In genomic region chr12:93848453-93849120, GRCh38 we compare ENCODE assay signal across 8 cellular contexts.
DNase-seq lines count a peak whose midpoint lies in the region; ATAC-seq, FAIRE-seq and TF ChIP-seq lines count a peak whose summit lies in the region.
"Had no signal": no experiment of that assay in that cellular context is flagged by ENCODE, and none has a peak within 500 bp of the region (broad histone marks: within the 10 kb centered on the region; RNA-seq: fewer than 3 reads in every experiment).

No MANE protein-coding gene starts in this region.

- H2BK12ac ChIP-seq in H1 (ENCODE audit: low read depth, low read length): no peak overlapping the region

- CTCF ChIA-PET in H1 (lab: Charles Lee; ENCODE audit: partially characterized antibody): interaction anchor here (1.0 to 1.1 kb wide), 2 partner anchors 213 to 253 kb away, joined by 3 to 5 read pairs; no protein-coding TSS in a partner anchor

- TF ChIP-seq CTCF in OCI-LY3 (IDR thresholded peaks at IDR 0.05; ENCODE audit: low read depth, low read length): no peak
- no peak for TF ChIP-seq CTCF in H1 (IDR thresholded peaks at IDR 0.05; ENCODE audit: control extremely low read depth in 1 of 3, insufficient read depth in 1 of 3, low read depth in 1 of 3, low read length in 3 of 3)
- peak in 1 of 11 experiments; percentile 7 for TF ChIP-seq CTCF in spleen (IDR thresholded peaks at IDR 0.05 in 8 of 11, conservative IDR thresholded peaks at IDR 0.05 in 3 of 11)

- H2AK5ac ChIP-seq in H1 (ENCODE audit: low read depth, low read length): no peak overlapping the region

- H3K36me3 ChIP-seq in OCI-LY3 (replicated peaks; ENCODE audit: low read depth, low read length) (no peaks in the 10 kb centered on the region), H1 (ENCODE audit: control insufficient read depth in 2 of 4, insufficient read depth in 4 of 4, low read length in 3 of 4) (no peaks in the 10 kb centered on the region), spleen (peaks cover 0 to 7% (median 0%) of the 10 kb centered on the region in 6 donors)

- intact Hi-C loops in spleen (cut with DNase I; ENCODE audit: low total_unique reads): no loop called here

- no peak overlapping the region for H3K56ac ChIP-seq in H1 (replicated peaks; ENCODE audit: insufficient read length, low read depth, low read length)

- no peak overlapping the region for H4K5ac ChIP-seq in H1 (ENCODE audit: insufficient read length, low read depth, low read length)

- H3K9me3 ChIP-seq in OCI-LY3 (ENCODE audit: insufficient read depth, low read length) (no peaks in the 10 kb centered on the region), H1 (ENCODE audit: insufficient read depth in 2 of 2, low read depth in 1 of 2, low read length in 1 of 2) (no peaks in the 10 kb centered on the region), spleen (no peaks in the 10 kb centered on the region)

- H3K4me2 ChIP-seq in OCI-LY3 (ENCODE audit: low read length) (peak overlapping the region; percentile 11; the same call in 1 of the 2 replicates), H1 (ENCODE audit: insufficient read depth in 1 of 2, low read depth in 2 of 2, low read length in 2 of 2) (no peak overlapping the region)

- H2BK20ac ChIP-seq in H1 (ENCODE audit: low read length): no peak overlapping the region

- no peak overlapping the region for H3K4me3 ChIP-seq in OCI-LY3 (ENCODE audit: low read length)
- H3K4me3 ChIP-seq in H1 (ENCODE audit: extremely low read depth in 1 of 4, insufficient read depth in 2 of 4, low read depth in 3 of 4, low read length in 4 of 4): no peak overlapping the region
- H3K4me3 ChIP-seq in spleen: peak overlapping the region in 1 of 8 donors; percentile 29

- H3K79me2 ChIP-seq in OCI-LY3 (ENCODE audit: low read length): no peaks in the 10 kb centered on the region
- H3K79me2 ChIP-seq in H1 (ENCODE audit: control insufficient read depth in 1 of 2, insufficient read depth in 2 of 2, low read length in 2 of 2): no peaks in the 10 kb centered on the region

- H3K14ac ChIP-seq in H1 (ENCODE audit: insufficient read length): no peak overlapping the region

- H2BK5ac ChIP-seq in H1 (ENCODE audit: low read depth, low read length): no peak overlapping the region

- H2BK15ac ChIP-seq in H1 (ENCODE audit: low read length): no peak overlapping the region

- H4K20me1 ChIP-seq in OCI-LY3 (ENCODE audit: insufficient read depth, low read length) (no peaks in the 10 kb centered on the region), H1 (replicated peaks in 1 of 2; ENCODE audit: control insufficient read depth in 1 of 2, insufficient read depth in 2 of 2, low read length in 2 of 2) (no peaks in the 10 kb centered on the region)

- TF ChIP-seq RAD21 in H1 (IDR thresholded peaks at IDR 0.05 in 1 of 2, conservative IDR thresholded peaks at IDR 0.05 in 1 of 2; ENCODE audit: low read depth in 2 of 2, low read length in 2 of 2): no peak

- H3K27me3 ChIP-seq in OCI-LY3 (ENCODE audit: low read depth, low read length) (no peaks in the 10 kb centered on the region), H1 (replicated peaks in 1 of 4; ENCODE audit: control insufficient read depth in 3 of 4, extremely low read depth in 1 of 4, insufficient read depth in 3 of 4, low read length in 3 of 4) (no peaks in the 10 kb centered on the region), spleen (replicated peaks in 1 of 7) (no peaks in the 10 kb centered on the region)
- H3K27me3 ChIP-seq: foreskin keratinocyte had no signal

- no peaks in the 10 kb centered on the region for H3K79me1 ChIP-seq in H1 (ENCODE audit: low read depth, low read length)

- TF ChIP-seq EP300 in H1 (IDR thresholded peaks at IDR 0.05; ENCODE audit: borderline replicate concordance in 1 of 2, low read depth in 2 of 2, low read length in 2 of 2): no peak

- TF ChIP-seq POLR2A in H1 (IDR thresholded peaks at IDR 0.05; ENCODE audit: control extremely low read depth in 1 of 2, low read depth in 2 of 2, low read length in 2 of 2) (no peak), spleen (IDR thresholded peaks at IDR 0.05) (no peak)

- ATAC-seq in GM19438 (IDR thresholded peaks at IDR 0.05; ENCODE audit: low read depth, unreplicated experiment) (peak; percentile 34), GM21737 (IDR thresholded peaks at IDR 0.05; ENCODE audit: unreplicated experiment) (no peak)
- ATAC-seq: foreskin keratinocyte had no signal

- H4K8ac ChIP-seq in H1 (ENCODE audit: extremely low read depth, insufficient read depth, low read length): peak overlapping the region; percentile 35; the same call in 1 of the 2 replicates

- no peak overlapping the region for H3K9ac ChIP-seq in OCI-LY3 (ENCODE audit: low read length)
- H3K9ac ChIP-seq in H1 (replicated peaks in 1 of 4; ENCODE audit: extremely low read depth in 1 of 4, low read depth in 3 of 4, low read length in 3 of 4): no peak overlapping the region

- H3K4me1 ChIP-seq in OCI-LY3 (ENCODE audit: low read length): peaks cover 18% of the 10 kb centered on the region
- H3K4me1 ChIP-seq in H1 (replicated peaks in 1 of 4; ENCODE audit: control insufficient read depth in 3 of 4, insufficient read depth in 4 of 4, low read length in 3 of 4): peaks cover 0 to 2% (median under 1%) of the 10 kb centered on the region in 4 experiments; a peak in 2 of 7 replicates
- peaks cover 3 to 40% (median 19%) of the 10 kb centered on the region in 6 donors for H3K4me1 ChIP-seq in spleen
- H3K4me1 ChIP-seq: foreskin keratinocyte had no signal

- no peak overlapping the region for H3K27ac ChIP-seq in OCI-LY3 (ENCODE audit: low read length)
- H3K27ac ChIP-seq in H1 (ENCODE audit: low read depth, low read length): no peak overlapping the region
- H3K27ac ChIP-seq in spleen: peak overlapping the region in 7 of 8 donors; percentile 69 to 90 (median 82)
- H3K27ac ChIP-seq: foreskin keratinocyte had no signal

- POLR2A ChIA-PET in H1 (lab: Charles Lee; ENCODE audit: partially characterized antibody): no interaction called here

- H2AFZ ChIP-seq in OCI-LY3 (ENCODE audit: low read depth, low read length) (no peak overlapping the region), H1 (ENCODE audit: low read length) (no peak overlapping the region)

- H3K23me2 ChIP-seq in H1 (ENCODE audit: low read depth, low read length): no peaks in the 10 kb centered on the region

- H3K23ac ChIP-seq in H1 (ENCODE audit: insufficient read length): no peak overlapping the region

- no peak for FAIRE-seq in H1 (lab: Jason Lieb, UNC)

- no peak overlapping the region for H3K18ac ChIP-seq in H1 (ENCODE audit: extremely low read depth, low read length)

- DNase-seq in H1 (ENCODE audit: low read depth in 1 of 2, low spot score in 2 of 2) (no peak), spleen (peak; percentile 79), NCI-H1105 treated with DMSO at 0.1 percent for 48 hours (lab: John Stamatoyannopoulos, UW) (no peak), COR-L47 (lab: John Stamatoyannopoulos, UW) (no peak)
- DNase-seq: foreskin keratinocyte had no signal

- H2BK120ac ChIP-seq in H1 (replicated peaks; ENCODE audit: low read depth, low read length): no peak overlapping the region

- H3K4ac ChIP-seq in H1 (replicated peaks; ENCODE audit: insufficient read length, low read depth, low read length): no peak overlapping the region

- WGBS in H1 (ENCODE audit: extremely low coverage in 1 of 2, insufficient coverage in 1 of 2, insufficient read length in 1 of 2, insufficient replicate concordance in 2 of 2, low coverage in 1 of 2, low lambda C conversion rate in 2 of 2, missing lambda C conversion rate in 1 of 2), 2 experiments: 90% methylated on average over 12 of the region's 12 CpGs; no CpG with 5 or more reads in 1 of the 2 experiments
- WGBS in spleen, 5 donors: 30 to 42% (median 35%) methylated on average over 12 of the region's 12 CpGs

- H4K91ac ChIP-seq in H1 (replicated peaks; ENCODE audit: insufficient read length, low read length): no peak overlapping the region

TF ChIP-seq in H1, 55 proteins besides CTCF, POLR2A, EP300 and RAD21:
- no peak for TF ChIP-seq TBP (IDR thresholded peaks at IDR 0.05; ENCODE audit: low read depth, low read length)
- no peak for TF ChIP-seq TEAD4 (IDR thresholded peaks at IDR 0.05; ENCODE audit: low read depth, low read length)
- no peak for TF ChIP-seq HDAC2 (IDR thresholded peaks at IDR 0.05; ENCODE audit: borderline replicate concordance in 1 of 2, low read depth in 2 of 2, low read length in 2 of 2)
- no peak for TF ChIP-seq RFX5 (IDR thresholded peaks at IDR 0.05; ENCODE audit: borderline replicate concordance, low read depth, low read length)
TF ChIP-seq in H1: peak in this region for 0.

Comparison
In these comparisons a context has a peak if more than half of its experiments do, and no peak if none do; other contexts are left out.
1. H3K27ac ChIP-seq: peak in spleen (7 of 8); none in OCI-LY3 (single experiment) and H1 (single experiment).